Comparison of ENCODE assay signal across 11 cellular contexts in genomic region chr12:49283541-49284429, GRCh38. TPM values are rescaled to one million over a fixed set of nuclear protein-coding genes. Genes with fewer than 3 reads are reported as not detected.
DNase-seq lines count a peak whose midpoint lies in the region; ATAC-seq and TF ChIP-seq lines count a peak whose summit lies in the region.
"Had no signal": no experiment of that assay in that cellular context is flagged by ENCODE, and none has a peak within 500 bp of the region (broad histone marks: within the 10 kb centered on the region; RNA-seq: fewer than 3 reads in every experiment).

No MANE protein-coding gene starts in this region.

- peak; percentile 38 for TF ChIP-seq CTCF in GM06990 (IDR thresholded peaks at IDR 0.05; ENCODE audit: insufficient read depth, low read length, poor library complexity, severe bottlenecking)
- peak; percentile 6 for TF ChIP-seq CTCF in kidney epithelial cell (IDR thresholded peaks at IDR 0.05; ENCODE audit: insufficient read depth, low read length, poor library complexity, severe bottlenecking)

- H3K4me3 ChIP-seq in GM06990 (replicated peaks; ENCODE audit: low read depth, low read length) (no peak overlapping the region), kidney epithelial cell (ENCODE audit: low read depth, low read length) (no peak overlapping the region)

- ATAC-seq in HG03196 (IDR thresholded peaks at IDR 0.05; ENCODE audit: unreplicated experiment) (no peak), HG03469 (IDR thresholded peaks at IDR 0.05; ENCODE audit: unreplicated experiment) (no peak)

- DNase-seq in GM06990 (ENCODE audit: extremely low read depth, insufficient read length) (no peak), SK-N-DZ (ENCODE audit: low spot score) (peak; percentile 54), kidney epithelial cell (ENCODE audit: low read depth) (no peak), NCI-H2171 (lab: John Stamatoyannopoulos, UW) (no peak)
- DNase-seq: activated CD4-positive, CD25-positive, alpha-beta regulatory T cell; erythroblast; mammary epithelial cell; nucleus accumbens; substantia nigra had no signal

- H3K27me3 ChIP-seq in GM06990 (replicated peaks; ENCODE audit: control insufficient read depth, insufficient read depth, low read length) (no peaks in the 10 kb centered on the region), kidney epithelial cell (ENCODE audit: control insufficient read depth, insufficient read depth, low read length) (peaks cover 6% of the 10 kb centered on the region)

- H3K36me3 ChIP-seq in GM06990 (ENCODE audit: control insufficient read depth, insufficient read depth, low read length), result no peaks in the 10 kb centered on the region
- no peaks in the 10 kb centered on the region for H3K36me3 ChIP-seq in kidney epithelial cell (ENCODE audit: control insufficient read depth, insufficient read depth, low read length)

RNA-seq across cellular contexts. Expression of gene PRPH, which starts 11.2 kb away (rescaled TPM):
- 220 and 279 TPM in 2 replicates for polyA plus RNA-seq in SK-N-DZ (2014; cell fraction: cytosol; rRNA removed)
- polyA plus RNA-seq in SK-N-DZ (2014; cell fraction: nucleus; rRNA removed), result 428 and 449 TPM in 2 replicates
- total RNA-seq in kidney epithelial cell, result 0.21 and 0.41 TPM in 2 replicates
- polyA plus RNA-seq: mammary epithelial cell had no signal

RNA-seq across cellular contexts. Expression of gene TUBA1C, which starts 18.9 kb away (rescaled TPM):
- polyA plus RNA-seq in SK-N-DZ (2014; cell fraction: cytosol; rRNA removed), result 6.9 and 9.3 TPM in 2 replicates
- polyA plus RNA-seq in SK-N-DZ (2014; cell fraction: nucleus; rRNA removed), result 0.52 and 4.8 TPM in 2 replicates
- 544 and 682 TPM in 2 replicates for total RNA-seq in kidney epithelial cell

RNA-seq across cellular contexts. Expression of gene TROAP, which starts 39.3 kb away (rescaled TPM):
- polyA plus RNA-seq in SK-N-DZ (2014; cell fraction: cytosol; rRNA removed), result 51.9 and 59.1 TPM in 2 replicates
- 145 and 224 TPM in 2 replicates for polyA plus RNA-seq in SK-N-DZ (2014; cell fraction: nucleus; rRNA removed)
- total RNA-seq in kidney epithelial cell, result 4.8 and 10.3 TPM in 2 replicates

RNA-seq across cellular contexts. Expression of gene C1QL4, which starts 53.2 kb away (rescaled TPM):
- polyA plus RNA-seq in SK-N-DZ (2014; cell fraction: cytosol; rRNA removed), result 28.5 and 41.0 TPM in 2 replicates
- 24.7 and 34.5 TPM in 2 replicates for polyA plus RNA-seq in SK-N-DZ (2014; cell fraction: nucleus; rRNA removed)
- not detected in 2 replicates for total RNA-seq in kidney epithelial cell
